In the genomic region with DNA sequence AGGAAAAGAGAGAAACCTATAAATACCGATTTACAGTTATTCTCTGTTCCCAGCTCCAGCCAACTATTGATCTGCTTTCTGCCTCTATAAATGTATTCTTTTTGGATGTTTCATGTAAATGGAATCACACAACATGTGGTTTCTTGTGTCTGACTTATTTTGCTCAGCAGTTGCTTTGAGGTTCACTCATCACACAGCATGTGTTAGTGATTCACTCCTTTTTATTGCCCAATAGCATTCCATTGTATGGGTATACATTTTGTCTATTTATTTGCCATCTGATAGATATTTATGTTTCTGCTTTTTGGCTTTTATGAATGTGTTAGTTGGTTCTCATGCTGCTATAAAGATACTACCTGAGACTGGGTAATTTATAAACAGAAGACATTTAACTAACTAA, we compare ENCODE assay signal across 18 cellular contexts. TPM values are rescaled to one million over a fixed set of nuclear protein-coding genes. Genes with fewer than 3 reads are reported as not detected.
DNase-seq lines count a peak whose midpoint lies in the region; TF ChIP-seq lines count a peak whose summit lies in the region.
"Had no signal": no experiment of that assay in that cellular context is flagged by ENCODE, and none has a peak within 500 bp of the region (broad histone marks: within the 10 kb centered on the region; RNA-seq: fewer than 3 reads in every experiment).

No MANE protein-coding gene starts in this region.

- peaks cover 0 to 8% (median 3%) of the 10 kb centered on the region in 7 donors for H3K9me3 Mint-ChIP-seq in CD14-positive monocyte
- H3K9me3 Mint-ChIP-seq in activated T-helper 1 cell treated with anti-CD3 and anti-CD28 coated beads, Interleukin-12 subunit alpha, Interleukin-12 subunit beta, Interleukin-2, Interleukin-4 antibody, amounts not matched to agents 30 ng/mL and 10 ng/mL and 1 ng/mL, durations not matched to agents 14 hours and 24 hours and 36 hours: no peaks in the 10 kb centered on the region
- H3K9me3 Mint-ChIP-seq: activated CD4-positive, alpha-beta memory T cell treated with anti-CD3 and anti-CD28 coated beads, Interleukin-2, amount 10 ng/mL, durations not matched to agents 7 days and 5 days; stimulated activated memory B cell treated with anti-CD40 and anti-IgM and Interleukin-4, amounts not matched to agents 10 μg/mL and 1 μg/mL and 100 μg/mL, for 72 hours had no signal

- H3K27me3 Mint-ChIP-seq in CD14-positive monocyte (ENCODE audit: low read depth in 3 of 3): no peaks in the 10 kb centered on the region
- H3K27me3 Mint-ChIP-seq in activated T-helper 1 cell treated with anti-CD3 and anti-CD28 coated beads, Interleukin-12 subunit alpha, Interleukin-12 subunit beta, Interleukin-2, Interleukin-4 antibody, amounts not matched to agents 30 ng/mL and 10 ng/mL and 1 ng/mL, durations not matched to agents 14 hours and 24 hours and 36 hours (ENCODE audit: insufficient read depth): peaks cover 9% of the 10 kb centered on the region

- no peaks in the 10 kb centered on the region for H3K36me3 ChIP-seq in brain microvascular endothelial cell (replicated peaks)

- DNase-seq in CD14-positive monocyte (ENCODE audit: low spot score) (no peak), M059J (ENCODE audit: low read depth) (peak; percentile 53), brain microvascular endothelial cell (peak; percentile 64), kidney glomerular epithelial cell (lab: John Stamatoyannopoulos, UW) (peak; percentile 23), hippocampal formation (lab: John Stamatoyannopoulos, UW) (no peak), cerebellar cortex (ENCODE audit: low spot score) (no peak)
- no peak for DNase-seq in activated T-helper 1 cell treated with anti-CD3 and anti-CD28 coated beads, Interleukin-12 subunit alpha, Interleukin-12 subunit beta, Interleukin-2, Interleukin-4 antibody, amounts not matched to agents 30 ng/mL and 10 ng/mL and 1 ng/mL, durations not matched to agents 14 hours and 24 hours and 36 hours (ENCODE audit: low spot score)
- DNase-seq in activated CD4-positive, CD25-positive, alpha-beta regulatory T cell treated with anti-CD3 and anti-CD28 coated beads, Interleukin-2, amount 50 U/mL, for 72 hours: no peak
- DNase-seq: activated CD4-positive, alpha-beta memory T cell treated with anti-CD3 and anti-CD28 coated beads, Interleukin-2, amount 10 ng/mL, durations not matched to agents 7 days and 5 days; activated naive CD4-positive, alpha-beta T cell; CD4-positive, CD25-positive, alpha-beta regulatory T cell; cerebellar nuclear complex; NCI-H187; NCI-H524 treated with DMSO at 0.1 percent for 48 hours; stimulated activated CD4-positive, alpha-beta T cell treated with anti-CD3 and anti-CD28 coated beads, Interleukin-2, amount 100 ng/mL, for 48 hours; T1000 had no signal

- no peaks in the 10 kb centered on the region for H3K27me3 ChIP-seq in brain microvascular endothelial cell (replicated peaks)

- no peak overlapping the region for H3K27ac ChIP-seq in brain microvascular endothelial cell

- in situ Hi-C loops in brain microvascular endothelial cell (cut with HindIII; ENCODE audit: low pct_ligation_motif_present, low sequenced_read_pairs): no loop called here

- H3K4me1 Mint-ChIP-seq in CD14-positive monocyte: peaks cover 51% of the 10 kb centered on the region
- H3K4me1 Mint-ChIP-seq in activated T-helper 1 cell treated with anti-CD3 and anti-CD28 coated beads, Interleukin-12 subunit alpha, Interleukin-12 subunit beta, Interleukin-2, Interleukin-4 antibody, amounts not matched to agents 30 ng/mL and 10 ng/mL and 1 ng/mL, durations not matched to agents 14 hours and 24 hours and 36 hours (ENCODE audit: low read depth): peaks cover 39% of the 10 kb centered on the region

- TF ChIP-seq CTCF in CD14-positive monocyte (IDR thresholded peaks at IDR 0.05): no peak
- no peak for TF ChIP-seq CTCF in brain microvascular endothelial cell (IDR thresholded peaks at IDR 0.05; ENCODE audit: low read depth, low read length, missing control alignments)

- H3K4me3 ChIP-seq in brain microvascular endothelial cell (ENCODE audit: low read depth, low read length): no peak overlapping the region

- H3K36me3 Mint-ChIP-seq in CD14-positive monocyte: no peaks in the 10 kb centered on the region
- peaks cover 1% of the 10 kb centered on the region for H3K36me3 Mint-ChIP-seq in activated T-helper 1 cell treated with anti-CD3 and anti-CD28 coated beads, Interleukin-12 subunit alpha, Interleukin-12 subunit beta, Interleukin-2, Interleukin-4 antibody, amounts not matched to agents 30 ng/mL and 10 ng/mL and 1 ng/mL, durations not matched to agents 14 hours and 24 hours and 36 hours (ENCODE audit: low read depth)
- H3K36me3 Mint-ChIP-seq: CD4-positive, CD25-positive, alpha-beta regulatory T cell; stimulated activated memory B cell treated with anti-CD40 and anti-IgM and Interleukin-4, amounts not matched to agents 10 μg/mL and 1 μg/mL and 100 μg/mL, for 72 hours had no signal

- H3K4me3 Mint-ChIP-seq in CD14-positive monocyte: no peak overlapping the region
- H3K4me3 Mint-ChIP-seq in activated T-helper 1 cell treated with anti-CD3 and anti-CD28 coated beads, Interleukin-12 subunit alpha, Interleukin-12 subunit beta, Interleukin-2, Interleukin-4 antibody, amounts not matched to agents 30 ng/mL and 10 ng/mL and 1 ng/mL, durations not matched to agents 14 hours and 24 hours and 36 hours: no peak overlapping the region
- H3K4me3 Mint-ChIP-seq: activated CD4-positive, alpha-beta memory T cell treated with anti-CD3 and anti-CD28 coated beads, Interleukin-2, amount 10 ng/mL, durations not matched to agents 7 days and 5 days; CD4-positive, CD25-positive, alpha-beta regulatory T cell; stimulated activated memory B cell treated with anti-CD40 and anti-IgM and Interleukin-4, amounts not matched to agents 10 μg/mL and 1 μg/mL and 100 μg/mL, for 72 hours had no signal

- peak overlapping the region; percentile 76 to 89 (median 86) for H3K27ac Mint-ChIP-seq in CD14-positive monocyte
- no peak overlapping the region for H3K27ac Mint-ChIP-seq in activated T-helper 1 cell treated with anti-CD3 and anti-CD28 coated beads, Interleukin-12 subunit alpha, Interleukin-12 subunit beta, Interleukin-2, Interleukin-4 antibody, amounts not matched to agents 30 ng/mL and 10 ng/mL and 1 ng/mL, durations not matched to agents 14 hours and 24 hours and 36 hours
- H3K27ac Mint-ChIP-seq: activated CD4-positive, alpha-beta memory T cell treated with anti-CD3 and anti-CD28 coated beads, Interleukin-2, amount 10 ng/mL, durations not matched to agents 7 days and 5 days; CD4-positive, CD25-positive, alpha-beta regulatory T cell; stimulated activated memory B cell treated with anti-CD40 and anti-IgM and Interleukin-4, amounts not matched to agents 10 μg/mL and 1 μg/mL and 100 μg/mL, for 72 hours had no signal

- intact Hi-C loops in CD14-positive monocyte (cut with micrococcal nuclease): no loop called here
- intact Hi-C loops in activated T-helper 1 cell treated with anti-CD3 and anti-CD28 coated beads, Interleukin-12 subunit alpha, Interleukin-12 subunit beta, Interleukin-2, Interleukin-4 antibody, amounts not matched to agents 30 ng/mL and 10 ng/mL and 1 ng/mL, durations not matched to agents 14 hours and 24 hours and 36 hours (cut with micrococcal nuclease): no loop called here

RNA-seq across cellular contexts. Expression of a gene that starts 23.6 kb away (rescaled TPM):
- 100 to 1,000 TPM; 233 to 304 TPM for polyA plus RNA-seq in CD14-positive monocyte
- 5.6 and 7.3 TPM in 2 replicates for total RNA-seq in M059J (2014; rRNA removed; shearing (Covaris generic))
- 22.6 and 23.2 TPM in 2 replicates for total RNA-seq in activated T-helper 1 cell treated with anti-CD3 and anti-CD28 coated beads, Interleukin-12 subunit alpha, Interleukin-12 subunit beta, Interleukin-2, Interleukin-4 antibody, amounts not matched to agents 30 ng/mL and 10 ng/mL and 1 ng/mL, durations not matched to agents 14 hours and 24 hours and 36 hours
- total RNA-seq: pulmonary artery endothelial cell had no signal

RNA-seq across cellular contexts. Expression of a gene that starts 57.8 kb away (rescaled TPM):
- under 1 TPM; 0.38 to 0.74 TPM for polyA plus RNA-seq in CD14-positive monocyte
- total RNA-seq in M059J (2014; rRNA removed; shearing (Covaris generic)): 0.20 TPM in 1 of 2 replicates, not detected in the other
- 0.29 TPM in 1 of 2 replicates, not detected in the other for total RNA-seq in activated T-helper 1 cell treated with anti-CD3 and anti-CD28 coated beads, Interleukin-12 subunit alpha, Interleukin-12 subunit beta, Interleukin-2, Interleukin-4 antibody, amounts not matched to agents 30 ng/mL and 10 ng/mL and 1 ng/mL, durations not matched to agents 14 hours and 24 hours and 36 hours
- total RNA-seq: pulmonary artery endothelial cell had no signal

Comparison
In these comparisons a context has a peak if more than half of its experiments do, and no peak if none do; other contexts are left out.
1. DNase-seq: peak in M059J (single experiment), brain microvascular endothelial cell (single experiment) and kidney glomerular epithelial cell (single experiment); none in CD14-positive monocyte (single experiment), activated T-helper 1 cell treated with anti-CD3 and anti-CD28 coated beads, Interleukin-12 subunit alpha, Interleukin-12 subunit beta, Interleukin-2, Interleukin-4 antibody, amounts not matched to agents 30 ng/mL and 10 ng/mL and 1 ng/mL, durations not matched to agents 14 hours and 24 hours and 36 hours (single experiment), hippocampal formation (0 of 2), activated CD4-positive, CD25-positive, alpha-beta regulatory T cell treated with anti-CD3 and anti-CD28 coated beads, Interleukin-2, amount 50 U/mL, for 72 hours (single experiment) and cerebellar cortex (single experiment).